4 cellular contexts compared by ENCODE assay signal in the genomic region with DNA sequence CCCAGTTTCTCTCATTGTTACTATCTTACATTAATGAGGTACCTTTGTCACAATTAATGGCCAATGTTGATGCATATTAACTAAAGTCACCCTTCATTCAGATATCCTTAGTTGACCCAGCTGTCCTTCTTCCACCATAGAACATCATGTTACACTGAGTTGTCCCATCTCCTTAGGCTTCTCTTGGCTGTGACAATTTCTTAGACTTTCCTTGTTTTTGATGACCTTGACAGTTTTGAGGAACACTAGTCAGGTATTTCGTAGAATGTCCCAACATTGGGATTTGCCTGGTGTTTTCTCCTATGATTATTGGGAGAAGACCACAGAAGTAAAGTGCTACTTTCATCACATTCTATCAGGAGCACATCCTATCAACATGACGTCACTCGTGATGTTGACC.
DNase-seq lines count a peak whose midpoint lies in the region; ATAC-seq, FAIRE-seq and TF ChIP-seq lines count a peak whose summit lies in the region.
"Not testable (repeated sequence)": the region's sequence is repeated elsewhere in the genome, so short reads cannot be mapped to it uniquely, and the experiment has no call there.

No MANE protein-coding gene starts in this region.

- H3K36me3 Mint-ChIP-seq in activated CD4-positive, alpha-beta T cell treated with anti-CD3 and anti-CD28 coated beads, Interleukin-2, amount 10 ng/mL, durations not matched to agents 24 days and 14 days (ENCODE audit: low read depth): not testable (repeated sequence)

- ATAC-seq in A549, K562: not testable (repeated sequence)

- H3K9me3 Mint-ChIP-seq in activated CD4-positive, alpha-beta T cell treated with anti-CD3 and anti-CD28 coated beads, Interleukin-2, amount 10 ng/mL, durations not matched to agents 24 days and 14 days: not testable (repeated sequence)

- not testable (repeated sequence) for TF ChIP-seq POLR2A in A549 (IDR thresholded peaks at IDR 0.05; ENCODE audit: low read length); K562 (conservative IDR thresholded peaks at IDR 0.05)

- DNase-seq in A549 (ENCODE audit: low read depth in 1 of 2, low spot score in 1 of 2); K562 (ENCODE audit: extremely low read depth in 1 of 4, low spot score in 3 of 4): not testable (repeated sequence)
- DNase-seq in activated CD4-positive, alpha-beta T cell treated with anti-CD3 and anti-CD28 coated beads, Interleukin-2, amount 10 ng/mL, durations not matched to agents 24 days and 14 days: peak; percentile 3

- not testable (repeated sequence) for H3K9me1 ChIP-seq in K562 (ENCODE audit: control insufficient read depth, insufficient read depth, low read length)

- H3K27me3 ChIP-seq in K562 (ENCODE audit: control insufficient read depth in 2 of 2, insufficient read depth in 2 of 2, low read length in 2 of 2); neutrophil: not testable (repeated sequence)

- TF ChIP-seq EP300 in A549 (IDR thresholded peaks at IDR 0.05); K562 (IDR thresholded peaks at IDR 0.05; ENCODE audit: low read length): not testable (repeated sequence)

- H3K27me3 Mint-ChIP-seq in activated CD4-positive, alpha-beta T cell treated with anti-CD3 and anti-CD28 coated beads, Interleukin-2, amount 10 ng/mL, durations not matched to agents 24 days and 14 days: not testable (repeated sequence)

- not testable (repeated sequence) for H3K27ac ChIP-seq in A549; K562 (ENCODE audit: extremely low read depth, low read depth, low read length)
- H3K27ac ChIP-seq in neutrophil: peak overlapping the region; percentile 66

- 95% methylated on average over 3 of the region's 3 CpGs for WGBS in A549 (ENCODE audit: missing lambda C conversion rate)
- WGBS in K562 (ENCODE audit: insufficient coverage, low coverage, missing lambda C conversion rate): 100% methylated on average over 2 of the region's 3 CpGs

- H3K9me3 ChIP-seq in A549; K562 (replicated peaks; ENCODE audit: control insufficient read depth, insufficient read depth, low read depth, low read length); neutrophil: not testable (repeated sequence)

- H3K4me2 ChIP-seq in A549; K562 (ENCODE audit: insufficient read depth, low read length): not testable (repeated sequence)

- H3K4me3 Mint-ChIP-seq in activated CD4-positive, alpha-beta T cell treated with anti-CD3 and anti-CD28 coated beads, Interleukin-2, amount 10 ng/mL, durations not matched to agents 24 days and 14 days: not testable (repeated sequence)

- H3K4me3 ChIP-seq in A549; K562; neutrophil (ENCODE audit: low read depth in 1 of 2, low read length in 1 of 2): not testable (repeated sequence)

- not testable (repeated sequence) for TF ChIP-seq CTCF in A549 (IDR thresholded peaks at IDR 0.05); K562 (IDR thresholded peaks at IDR 0.05 in 2 of 3, conservative IDR thresholded peaks at IDR 0.05 in 1 of 3; ENCODE audit: insufficient read depth in 2 of 3, low read depth in 1 of 3, low read length in 3 of 3); neutrophil (IDR thresholded peaks at IDR 0.05)

- not testable (repeated sequence) for TF ChIP-seq RAD21 in A549 (conservative IDR thresholded peaks at IDR 0.05 in 1 of 2, IDR thresholded peaks at IDR 0.05 in 1 of 2); K562 (CRISPR knock-in tag; conservative IDR thresholded peaks at IDR 0.05 in 1 of 2, IDR thresholded peaks at IDR 0.05 in 1 of 2)

- H3K4me1 ChIP-seq in A549; K562 (replicated peaks in 1 of 2; ENCODE audit: control insufficient read depth in 2 of 2, insufficient read depth in 2 of 2, low read length in 2 of 2): not testable (repeated sequence)
- H3K4me1 ChIP-seq in neutrophil (ENCODE audit: control insufficient read depth in 1 of 2, insufficient read depth in 1 of 2, low read depth in 1 of 2, low read length in 1 of 2): peaks cover 10 to 12% of the 10 kb centered on the region in 2 experiments

- H3K36me3 ChIP-seq in K562 (ENCODE audit: control insufficient read depth, insufficient read depth, low read length); neutrophil: not testable (repeated sequence)

- in situ Hi-C loops in K562 (cut with MboI): not testable (repeated sequence)

- H3K79me2 ChIP-seq in K562 (ENCODE audit: control insufficient read depth, insufficient read depth, low read length): not testable (repeated sequence)

- POLR2A ChIA-PET in A549 (lab: Yijun Ruan, JAX); K562 (lab: Yijun Ruan, JAX): not testable (repeated sequence)

- not testable (repeated sequence) for H3K4me1 Mint-ChIP-seq in activated CD4-positive, alpha-beta T cell treated with anti-CD3 and anti-CD28 coated beads, Interleukin-2, amount 10 ng/mL, durations not matched to agents 24 days and 14 days

- H2AFZ ChIP-seq in K562 (ENCODE audit: low read depth, low read length): not testable (repeated sequence)

- not testable (repeated sequence) for BruUV-seq in K562 (replicated peaks; lab: Mats Ljungman, UMichigan)

- not testable (repeated sequence) for FAIRE-seq in A549 (lab: Jason Lieb, UNC); K562 (lab: Jason Lieb, UNC)

- H3K27ac Mint-ChIP-seq in activated CD4-positive, alpha-beta T cell treated with anti-CD3 and anti-CD28 coated beads, Interleukin-2, amount 10 ng/mL, durations not matched to agents 24 days and 14 days: not testable (repeated sequence)

- H3K9ac ChIP-seq in K562 (ENCODE audit: insufficient read depth in 1 of 2, low read depth in 2 of 2, low read length in 2 of 2): not testable (repeated sequence)

- intact Hi-C loops in activated CD4-positive, alpha-beta T cell treated with anti-CD3 and anti-CD28 coated beads, Interleukin-2, amount 10 ng/mL, durations not matched to agents 24 days and 14 days (cut with micrococcal nuclease); K562 (cut with micrococcal nuclease): not testable (repeated sequence)

- H4K20me1 ChIP-seq in K562 (replicated peaks; ENCODE audit: control insufficient read depth, insufficient read depth, low read length): not testable (repeated sequence)

- CTCF ChIA-PET in A549 (lab: Yijun Ruan, JAX); K562 (lab: Yijun Ruan, JAX; ENCODE audit: low intra/inter-chr PET ratio): not testable (repeated sequence)

TF ChIP-seq in A549, 52 proteins besides CTCF, POLR2A, EP300 and RAD21:
- peak; percentile 52 for TF ChIP-seq MAFK (IDR thresholded peaks at IDR 0.05; ENCODE audit: partially characterized antibody)

TF ChIP-seq in K562, 482 proteins besides CTCF, POLR2A, EP300 and RAD21:
- TF ChIP-seq ZNF316 (IDR thresholded peaks at IDR 0.05) (peak; percentile 65; the same call in 1 of the 2 replicates), C11orf30 (IDR thresholded peaks at IDR 0.05; ENCODE audit: low read depth) (peak; percentile 40; the same call in 1 of the 2 replicates)
TF ChIP-seq in K562: peak in this region for 2; not testable (repeated sequence) for 480.
